Comparison of ENCODE assay signal across 17 cellular contexts in genomic region chr16:67092227-67092626, GRCh38. TPM values are rescaled to one million over a fixed set of nuclear protein-coding genes. Genes with fewer than 3 reads are reported as not detected.
DNase-seq lines count a peak whose midpoint lies in the region; ATAC-seq, FAIRE-seq and TF ChIP-seq lines count a peak whose summit lies in the region.
"Had no signal": no experiment of that assay in that cellular context is flagged by ENCODE, and none has a peak within 500 bp of the region (broad histone marks: within the 10 kb centered on the region; RNA-seq: fewer than 3 reads in every experiment).

No MANE protein-coding gene starts in this region.

- H3K4me1 ChIP-seq in GM23248 (ENCODE audit: insufficient read depth) (peaks cover 33% of the 10 kb centered on the region), astrocyte (ENCODE audit: insufficient read depth, low read length) (no peaks in the 10 kb centered on the region), mesenchymal stem cell (ENCODE audit: control insufficient read depth, insufficient read depth, low read depth, low read length) (no peaks in the 10 kb centered on the region)
- H3K4me1 ChIP-seq: breast epithelium, left lung, right atrium auricular region had no signal

- H3K27me3 Mint-ChIP-seq in astrocyte (ENCODE audit: low read depth, unreplicated experiment): no peaks in the 10 kb centered on the region

- FAIRE-seq in astrocyte (lab: Jason Lieb, UNC): peak; percentile 39
- FAIRE-seq: endothelial cell of umbilical vein had no signal

- H3K27ac ChIP-seq in GM23248 (peak overlapping the region; percentile 85), astrocyte (ENCODE audit: low read depth, low read length) (peak overlapping the region; percentile 43), mesenchymal stem cell (ENCODE audit: low read length, poor library complexity, severe bottlenecking) (no peak overlapping the region)
- H3K27ac ChIP-seq: breast epithelium, left lung, right atrium auricular region had no signal

- in situ Hi-C loops in GM23248 (cut with MboI): no loop called here

- TF ChIP-seq CTCF in BJ (IDR thresholded peaks at IDR 0.05; ENCODE audit: insufficient read depth, low read depth, low read length) (no peak), astrocyte (IDR thresholded peaks at IDR 0.05; ENCODE audit: insufficient read depth, low read depth, low read length) (no peak)

- peaks cover 67% of the 10 kb centered on the region for H3K79me2 ChIP-seq in GM23248 (ENCODE audit: insufficient read depth)
- H3K79me2 ChIP-seq in astrocyte (ENCODE audit: insufficient read depth, low read length): peaks cover 43% of the 10 kb centered on the region

- DNase-seq in BJ (ENCODE audit: low read depth): peak; percentile 71
- DNase-seq in GM23248: peak; percentile 96
- DNase-seq in astrocyte (ENCODE audit: low read depth): peak; percentile 72
- peak; percentile 87 for DNase-seq in mesenchymal stem cell
- DNase-seq in cortex of kidney (lab: John Stamatoyannopoulos, UW): no peak
- no peak for DNase-seq in SIG-M5 treated with dmso at 0.1 percent for 504 hours (lab: John Stamatoyannopoulos, UW; ENCODE audit: unreplicated experiment)
- DNase-seq: activated CD8-positive, alpha-beta memory T cell treated with anti-CD3 and anti-CD28 coated beads, Interleukin-2, amount 50 U/mL, for 4 hours; left lung; MV-4-11; NK-92 treated with Interleukin-12 subunit alpha and Interleukin-12 subunit beta, amount 100 ng/mL, for 24 hours; SIG-M5; stimulated activated naive CD4-positive, alpha-beta T cell treated with Interleukin-2 at 50 U/mL for 16 hours had no signal

- H3K9ac ChIP-seq in GM23248 (peak overlapping the region; percentile 44), astrocyte (ENCODE audit: low read length) (no peak overlapping the region), mesenchymal stem cell (ENCODE audit: low read length) (peak overlapping the region; percentile 16)

- peaks cover 48% of the 10 kb centered on the region for H3F3A ChIP-seq in GM23248 (ENCODE audit: insufficient read depth)

- CTCF ChIA-PET in BJ (lab: Yijun Ruan, JAX): interaction anchor here (1.7 kb wide), 1 partner anchor 131 kb away, joined by 3 read pairs; the partner anchor contains the start of gene CES3

- H3K4me3 ChIP-seq in BJ (ENCODE audit: low read depth, low read length): no peak overlapping the region
- H3K4me3 ChIP-seq in GM23248: no peak overlapping the region
- no peak overlapping the region for H3K4me3 ChIP-seq in astrocyte (ENCODE audit: insufficient read depth, low read depth, low read length)
- no peak overlapping the region for H3K4me3 ChIP-seq in mesenchymal stem cell (ENCODE audit: insufficient read depth in 1 of 2, low read depth in 1 of 2, low read length in 2 of 2)
- H3K4me3 ChIP-seq: breast epithelium, left lung, right atrium auricular region had no signal

- H3K18ac ChIP-seq in mesenchymal stem cell (ENCODE audit: low read depth in 1 of 2, low read length in 2 of 2): no peak overlapping the region

- H2BK12ac ChIP-seq in mesenchymal stem cell (ENCODE audit: low read length in 2 of 2): no peak overlapping the region

- H3K9me3 Mint-ChIP-seq in astrocyte (ENCODE audit: unreplicated experiment): no peaks in the 10 kb centered on the region

- H3K79me1 ChIP-seq in mesenchymal stem cell (replicated peaks; ENCODE audit: low read length, poor library complexity, severe bottlenecking): peaks cover 26% of the 10 kb centered on the region

- H3K36me3 ChIP-seq in BJ (ENCODE audit: control insufficient read depth, insufficient read depth, low read length) (no peaks in the 10 kb centered on the region; the same call in 1 of the 2 replicates), GM23248 (ENCODE audit: low read depth) (0 out of 2 replicates have a peak, but pooled peaks cover 4% of the 10 kb centered on the region), astrocyte (ENCODE audit: insufficient read depth, low read length) (peaks cover 18% of the 10 kb centered on the region), mesenchymal stem cell (ENCODE audit: control insufficient read depth in 1 of 2, insufficient read depth in 2 of 2, low read depth in 1 of 2, low read length in 2 of 2) (peaks cover 10 to 21% of the 10 kb centered on the region in 2 experiments)
- H3K36me3 ChIP-seq: breast epithelium, right atrium auricular region had no signal

- no peak overlapping the region for H2BK5ac ChIP-seq in mesenchymal stem cell (ENCODE audit: low read depth, low read length, poor library complexity, severe bottlenecking)

- no peak for ATAC-seq in HG03108 (IDR thresholded peaks at IDR 0.05; ENCODE audit: unreplicated experiment)
- ATAC-seq: left lung had no signal

- no peak overlapping the region for H2BK15ac ChIP-seq in mesenchymal stem cell (ENCODE audit: low read depth, poor library complexity, severe bottlenecking)

- no peak overlapping the region for H2AK5ac ChIP-seq in mesenchymal stem cell (ENCODE audit: low read length, severe bottlenecking)

- no peak overlapping the region for H3K23ac ChIP-seq in mesenchymal stem cell (ENCODE audit: low read length in 2 of 2)

- no peaks in the 10 kb centered on the region for H3K9me2 ChIP-seq in GM23248 (ENCODE audit: insufficient read depth)

- no peak overlapping the region for H4K8ac ChIP-seq in mesenchymal stem cell (ENCODE audit: low read length)

- H3K14ac ChIP-seq in mesenchymal stem cell (ENCODE audit: low read length in 2 of 2): no peak overlapping the region

- H3K27ac Mint-ChIP-seq in astrocyte (ENCODE audit: unreplicated experiment): peak overlapping the region; percentile 94

- H3K27me3 ChIP-seq in BJ (ENCODE audit: control insufficient read depth, insufficient read depth, low read length) (no peaks in the 10 kb centered on the region), GM23248 (replicated peaks; ENCODE audit: insufficient read depth) (no peaks in the 10 kb centered on the region), astrocyte (ENCODE audit: insufficient read depth, low read length) (no peaks in the 10 kb centered on the region), mesenchymal stem cell (ENCODE audit: control insufficient read depth in 1 of 2, insufficient read depth in 1 of 2, low read length in 2 of 2) (no peaks in the 10 kb centered on the region)
- H3K27me3 ChIP-seq: breast epithelium, left lung, right atrium auricular region had no signal

- no peak overlapping the region for H4K91ac ChIP-seq in mesenchymal stem cell (ENCODE audit: low read length)

- H4K20me1 ChIP-seq in GM23248 (ENCODE audit: insufficient read depth): no peaks in the 10 kb centered on the region
- peaks cover 31% of the 10 kb centered on the region for H4K20me1 ChIP-seq in astrocyte (ENCODE audit: insufficient read depth, low read length)

- peak overlapping the region; percentile 52 for H3K4me2 ChIP-seq in GM23248 (ENCODE audit: unreplicated experiment)
- H3K4me2 ChIP-seq in astrocyte (ENCODE audit: low read length): peak overlapping the region; percentile 24
- no peak overlapping the region for H3K4me2 ChIP-seq in mesenchymal stem cell (ENCODE audit: low read length, poor library complexity, severe bottlenecking)

- peaks cover 22% of the 10 kb centered on the region for H3K4me1 Mint-ChIP-seq in astrocyte (ENCODE audit: low read depth, unreplicated experiment)

- H3K36me3 Mint-ChIP-seq in astrocyte (ENCODE audit: low read depth, unreplicated experiment): peaks cover 2% of the 10 kb centered on the region

- no peak overlapping the region for H2BK120ac ChIP-seq in mesenchymal stem cell (ENCODE audit: low read depth, low read length)

- H2AFZ ChIP-seq in GM23248: no peak overlapping the region
- no peak overlapping the region for H2AFZ ChIP-seq in astrocyte (ENCODE audit: low read depth, low read length)
- H2AFZ ChIP-seq in mesenchymal stem cell (ENCODE audit: low read depth, low read length): no peak overlapping the region

- H3K4ac ChIP-seq in mesenchymal stem cell (ENCODE audit: low read depth in 1 of 2, low read length in 2 of 2): no peak overlapping the region

- no peak overlapping the region for H3K4me3 Mint-ChIP-seq in astrocyte (ENCODE audit: unreplicated experiment)

- POLR2A ChIA-PET in BJ (lab: Charles Lee): interaction anchor here (0.6 kb wide), 1 partner anchor 23 kb away, joined by 3 read pairs; no protein-coding TSS in a partner anchor

- H3K9me3 ChIP-seq in GM23248 (ENCODE audit: low read depth) (no peaks in the 10 kb centered on the region), astrocyte (ENCODE audit: insufficient read depth, low read depth, low read length) (no peaks in the 10 kb centered on the region), mesenchymal stem cell (ENCODE audit: control insufficient read depth, low read length) (no peaks in the 10 kb centered on the region)
- H3K9me3 ChIP-seq: breast epithelium, left lung, right atrium auricular region had no signal

RNA-seq across cellular contexts. Expression of gene PHAF1, which starts 17.5 kb away (rescaled TPM):
- polyA plus RNA-seq in BJ (2011; rRNA removed): 20.8 and 27.7 TPM in 2 replicates
- 14.2 and 27.3 TPM in 2 replicates for polyA minus RNA-seq in BJ (2011; rRNA and poly(A)+ RNA removed)
- total RNA-seq in GM23248 (2014; rRNA removed; shearing (Covaris generic)): 22.3 and 24.4 TPM in 2 replicates
- polyA plus RNA-seq in GM23248 (2016; fragmentation: Nextera tagmentation; extraction: Ambion mirVana): 14.3 and 15.2 TPM in 2 replicates
- 16.1 and 17.1 TPM in 2 replicates for total RNA-seq in astrocyte
- polyA plus RNA-seq in mesenchymal stem cell (2013, experiment 1 of 2): 13.6 TPM
- 13.0 TPM for polyA plus RNA-seq in mesenchymal stem cell (2013, experiment 2 of 2)

RNA-seq across cellular contexts. Expression of gene B3GNT9, which starts 58.6 kb away (rescaled TPM):
- polyA plus RNA-seq in BJ (2011; rRNA removed): 25.7 and 34.9 TPM in 2 replicates
- 17.4 and 21.5 TPM in 2 replicates for polyA minus RNA-seq in BJ (2011; rRNA and poly(A)+ RNA removed)
- 73.2 and 88.0 TPM in 2 replicates for total RNA-seq in GM23248 (2014; rRNA removed; shearing (Covaris generic))
- 24.3 and 24.8 TPM in 2 replicates for polyA plus RNA-seq in GM23248 (2016; fragmentation: Nextera tagmentation; extraction: Ambion mirVana)
- 7.6 and 9.4 TPM in 2 replicates for total RNA-seq in astrocyte
- polyA plus RNA-seq in mesenchymal stem cell (2013, experiment 1 of 2): 32.5 TPM
- 32.0 TPM for polyA plus RNA-seq in mesenchymal stem cell (2013, experiment 2 of 2)
- polyA plus RNA-seq: neural cell had no signal

Comparison
In these comparisons a context has a peak if more than half of its experiments do, and no peak if none do; other contexts are left out.
1. DNase-seq: peak in BJ (single experiment), GM23248 (single experiment), astrocyte (single experiment) and mesenchymal stem cell (single experiment); none in cortex of kidney (single experiment) and SIG-M5 treated with dmso at 0.1 percent for 504 hours (single experiment).